Comparison of ENCODE assay signal across 18 cellular contexts in genomic region chr7:74672343-74672915, GRCh38. TPM values are rescaled to one million over a fixed set of nuclear protein-coding genes. Genes with fewer than 3 reads are reported as not detected.
A peak's percentile ranks its signal among the peaks of the same experiment; 100 is the strongest.
DNase-seq lines count a peak whose midpoint lies in the region; ATAC-seq and TF ChIP-seq lines count a peak whose summit lies in the region.
"Had no signal": no experiment of that assay in that cellular context is flagged by ENCODE, and none has a peak within 500 bp of the region (broad histone marks: within the 10 kb centered on the region; RNA-seq: fewer than 3 reads in every experiment).

No MANE protein-coding gene starts in this region.

- no peak for DNase-seq in natural killer cell
- no peak for DNase-seq in natural killer cell treated with Interleukin-12 subunit alpha and Interleukin-12 subunit beta and Interleukin-15 and Interleukin-18, amount 100 ng/mL, for 72 hours (ENCODE audit: low spot score)
- DNase-seq in endothelial cell (ENCODE audit: low spot score): no peak
- no peak for DNase-seq in naive thymus-derived CD8-positive, alpha-beta T cell
- no peak for DNase-seq in neuronal stem cell (ENCODE audit: low spot score)
- DNase-seq in T-helper 2 cell treated with Interferon-gamma antibody and Interleukin-4, amounts not matched to agents 5 μg/mL and 100 μg/mL, for 36 hours (ENCODE audit: low spot score): no peak
- no peak for DNase-seq in HFFc6
- DNase-seq in anterior cingulate cortex (lab: John Stamatoyannopoulos, UW): no peak
- DNase-seq: EL; hippocampal formation; KBM-7; mucosa of descending colon; NCI-H1417; NCI-H2171 treated with DMSO at 0.1 percent for 48 hours; NCI-H748 treated with DMSO at 0.1 percent for 48 hours; stimulated activated naive CD8-positive, alpha-beta T cell treated with anti-CD3 and anti-CD28 coated beads, Interleukin-15, Interleukin-2, amounts not matched to agents 100 U/mL and 50 U/mL, for 24 hours; SW 1271 had no signal

- no peak overlapping the region for H2BK12ac ChIP-seq in neuronal stem cell (ENCODE audit: low read length)

- H3K9me3 ChIP-seq in neuronal stem cell (replicated peaks in 1 of 2; ENCODE audit: control insufficient read depth in 2 of 2, insufficient read depth in 1 of 2, low read depth in 1 of 2, low read length in 2 of 2): no peaks in the 10 kb centered on the region
- H3K9me3 ChIP-seq: mucosa of descending colon had no signal

- H3K36me3 Mint-ChIP-seq in natural killer cell (no peaks in the 10 kb centered on the region), endothelial cell (ENCODE audit: low read depth, unreplicated experiment) (no peaks in the 10 kb centered on the region), HFFc6 (ENCODE audit: low read depth) (no peaks in the 10 kb centered on the region)
- H3K36me3 Mint-ChIP-seq in natural killer cell treated with Interleukin-12 subunit alpha and Interleukin-12 subunit beta and Interleukin-15 and Interleukin-18, amount 100 ng/mL, for 72 hours: no peaks in the 10 kb centered on the region
- H3K36me3 Mint-ChIP-seq in naive thymus-derived CD8-positive, alpha-beta T cell: peaks cover 0 to 49% (median 0%) of the 10 kb centered on the region in 3 donors
- peaks cover 14% of the 10 kb centered on the region for H3K36me3 Mint-ChIP-seq in T-helper 2 cell treated with Interferon-gamma antibody and Interleukin-4, amounts not matched to agents 5 μg/mL and 100 μg/mL, for 36 hours (ENCODE audit: low read depth)

- no peaks in the 10 kb centered on the region for H3K4me1 ChIP-seq in neuronal stem cell (ENCODE audit: control insufficient read depth in 2 of 2, insufficient read depth in 1 of 2, low read depth in 1 of 2, low read length in 2 of 2)

- H2AFZ ChIP-seq in neuronal stem cell (ENCODE audit: low read length): no peak overlapping the region
- H2AFZ ChIP-seq: PC-9 had no signal

- H3K4me3 ChIP-seq in neuronal stem cell (ENCODE audit: low read length in 2 of 2): no peak overlapping the region
- H3K4me3 ChIP-seq: mucosa of descending colon, PC-9 had no signal

- H4K91ac ChIP-seq in neuronal stem cell (ENCODE audit: low read depth, low read length, poor library complexity): no peak overlapping the region

- no peak overlapping the region for H2AK5ac ChIP-seq in neuronal stem cell (ENCODE audit: low read depth, low read length)

- H2BK5ac ChIP-seq in neuronal stem cell (ENCODE audit: low read length): no peak overlapping the region

- H2BK120ac ChIP-seq in neuronal stem cell (ENCODE audit: low read depth, low read length): no peak overlapping the region

- no peak overlapping the region for H3K18ac ChIP-seq in neuronal stem cell (ENCODE audit: low read length)

- no peak overlapping the region for H3K23ac ChIP-seq in neuronal stem cell (ENCODE audit: low read depth, low read length, poor library complexity)

- H3K4me1 Mint-ChIP-seq in natural killer cell (peaks cover 13 to 17% of the 10 kb centered on the region in 2 donors), endothelial cell (ENCODE audit: unreplicated experiment) (peaks cover 6% of the 10 kb centered on the region), HFFc6 (ENCODE audit: low read depth) (peaks cover 6% of the 10 kb centered on the region; the same call in 1 of the 2 replicates)
- H3K4me1 Mint-ChIP-seq in natural killer cell treated with Interleukin-12 subunit alpha and Interleukin-12 subunit beta and Interleukin-15 and Interleukin-18, amount 100 ng/mL, for 72 hours (ENCODE audit: low read depth in 2 of 2): peaks cover 0 to 13% of the 10 kb centered on the region in 2 donors
- H3K4me1 Mint-ChIP-seq in naive thymus-derived CD8-positive, alpha-beta T cell: peaks cover 7 to 73% (median 38%) of the 10 kb centered on the region in 4 donors
- H3K4me1 Mint-ChIP-seq in T-helper 2 cell treated with Interferon-gamma antibody and Interleukin-4, amounts not matched to agents 5 μg/mL and 100 μg/mL, for 36 hours (ENCODE audit: low read depth): peaks cover 12% of the 10 kb centered on the region

- no CpG with 5 or more reads among the region's 6 CpGs for WGBS in neuronal stem cell (ENCODE audit: extremely low coverage in 2 of 2, insufficient read length in 2 of 2, insufficient replicate concordance in 1 of 2), 2 donors

- ATAC-seq in natural killer cell: no peak
- ATAC-seq in natural killer cell treated with Interleukin-12 subunit alpha and Interleukin-12 subunit beta and Interleukin-15 and Interleukin-18, amount 100 ng/mL, for 72 hours: no peak
- no peak for ATAC-seq in naive thymus-derived CD8-positive, alpha-beta T cell
- ATAC-seq: mucosa of descending colon; stimulated activated naive CD8-positive, alpha-beta T cell treated with anti-CD3 and anti-CD28 coated beads, Interleukin-15, Interleukin-2, amounts not matched to agents 100 U/mL and 50 U/mL, for 24 hours had no signal

- H3K4me3 Mint-ChIP-seq in natural killer cell (no peak overlapping the region), endothelial cell (ENCODE audit: unreplicated experiment) (no peak overlapping the region), HFFc6 (no peak overlapping the region)
- no peak overlapping the region for H3K4me3 Mint-ChIP-seq in natural killer cell treated with Interleukin-12 subunit alpha and Interleukin-12 subunit beta and Interleukin-15 and Interleukin-18, amount 100 ng/mL, for 72 hours
- no peak overlapping the region for H3K4me3 Mint-ChIP-seq in naive thymus-derived CD8-positive, alpha-beta T cell
- H3K4me3 Mint-ChIP-seq in T-helper 2 cell treated with Interferon-gamma antibody and Interleukin-4, amounts not matched to agents 5 μg/mL and 100 μg/mL, for 36 hours: no peak overlapping the region

- intact Hi-C loops in natural killer cell (cut with micrococcal nuclease): no loop called here

- H2BK15ac ChIP-seq in neuronal stem cell (ENCODE audit: low read length): no peak overlapping the region

- TF ChIP-seq CTCF in natural killer cell (IDR thresholded peaks at IDR 0.05) (no peak), endothelial cell (IDR thresholded peaks at IDR 0.05; ENCODE audit: unreplicated experiment) (no peak), HFFc6 (IDR thresholded peaks at IDR 0.05) (no peak)

- POLR2A ChIA-PET in naive thymus-derived CD8-positive, alpha-beta T cell (lab: Charles Lee): interaction anchor here (0.6 kb wide), 1 partner anchor 1583 kb away, joined by 4 read pairs; no protein-coding TSS in a partner anchor

- no peak overlapping the region for H3K4ac ChIP-seq in neuronal stem cell (ENCODE audit: low read length)

- no peak overlapping the region for H3K4me2 ChIP-seq in neuronal stem cell (ENCODE audit: insufficient read depth, low read length, poor library complexity, severe bottlenecking)
- H3K4me2 ChIP-seq: PC-9 had no signal

- H3K27ac ChIP-seq in neuronal stem cell (replicated peaks; ENCODE audit: low read length): no peak overlapping the region
- H3K27ac ChIP-seq: PC-9 had no signal

- H3K27me3 Mint-ChIP-seq in natural killer cell (ENCODE audit: low read depth in 2 of 2) (no peaks in the 10 kb centered on the region), endothelial cell (ENCODE audit: unreplicated experiment) (peaks cover 3% of the 10 kb centered on the region), HFFc6 (ENCODE audit: insufficient read depth) (peaks cover 4% of the 10 kb centered on the region; the same call in 1 of the 2 replicates)
- no peaks in the 10 kb centered on the region for H3K27me3 Mint-ChIP-seq in natural killer cell treated with Interleukin-12 subunit alpha and Interleukin-12 subunit beta and Interleukin-15 and Interleukin-18, amount 100 ng/mL, for 72 hours
- no peaks in the 10 kb centered on the region for H3K27me3 Mint-ChIP-seq in naive thymus-derived CD8-positive, alpha-beta T cell
- H3K27me3 Mint-ChIP-seq in T-helper 2 cell treated with Interferon-gamma antibody and Interleukin-4, amounts not matched to agents 5 μg/mL and 100 μg/mL, for 36 hours (ENCODE audit: low read depth): no peaks in the 10 kb centered on the region

- H3K9me3 Mint-ChIP-seq in natural killer cell (no peaks in the 10 kb centered on the region), endothelial cell (ENCODE audit: unreplicated experiment) (no peaks in the 10 kb centered on the region), HFFc6 (no peaks in the 10 kb centered on the region)
- no peaks in the 10 kb centered on the region for H3K9me3 Mint-ChIP-seq in natural killer cell treated with Interleukin-12 subunit alpha and Interleukin-12 subunit beta and Interleukin-15 and Interleukin-18, amount 100 ng/mL, for 72 hours
- H3K9me3 Mint-ChIP-seq in naive thymus-derived CD8-positive, alpha-beta T cell: no peaks in the 10 kb centered on the region
- H3K9me3 Mint-ChIP-seq in T-helper 2 cell treated with Interferon-gamma antibody and Interleukin-4, amounts not matched to agents 5 μg/mL and 100 μg/mL, for 36 hours: no peaks in the 10 kb centered on the region

- peak overlapping the region; percentile 21 to 61 for H3K27ac Mint-ChIP-seq in natural killer cell
- peak overlapping the region in 1 of 2 donors; percentile 16 for H3K27ac Mint-ChIP-seq in natural killer cell treated with Interleukin-12 subunit alpha and Interleukin-12 subunit beta and Interleukin-15 and Interleukin-18, amount 100 ng/mL, for 72 hours
- H3K27ac Mint-ChIP-seq in endothelial cell (ENCODE audit: unreplicated experiment): peak overlapping the region; percentile 30
- H3K27ac Mint-ChIP-seq in naive thymus-derived CD8-positive, alpha-beta T cell: peak overlapping the region in 6 of 10 donors; percentile 39 to 72 (median 54)
- H3K27ac Mint-ChIP-seq in T-helper 2 cell treated with Interferon-gamma antibody and Interleukin-4, amounts not matched to agents 5 μg/mL and 100 μg/mL, for 36 hours: no peak overlapping the region
- H3K27ac Mint-ChIP-seq in HFFc6: no peak overlapping the region

- no peak overlapping the region for H3K14ac ChIP-seq in neuronal stem cell (ENCODE audit: low read length)

- peaks cover 7 to 78% of the 10 kb centered on the region in 2 donors for H3K36me3 ChIP-seq in neuronal stem cell (replicated peaks in 1 of 2; ENCODE audit: control insufficient read depth in 2 of 2, insufficient read depth in 2 of 2, low read length in 2 of 2)

- peaks cover 4% of the 10 kb centered on the region for H3K79me1 ChIP-seq in neuronal stem cell (ENCODE audit: low read depth, low read length)

- H3K9ac ChIP-seq in neuronal stem cell (ENCODE audit: low read depth, low read length, poor library complexity): no peak overlapping the region

- no peak overlapping the region for H4K8ac ChIP-seq in neuronal stem cell (ENCODE audit: low read depth, low read length)

- H3K27me3 ChIP-seq in neuronal stem cell (ENCODE audit: control insufficient read depth in 3 of 3, insufficient read depth in 3 of 3, low read depth in 1 of 3, low read length in 3 of 3): no peaks in the 10 kb centered on the region

RNA-seq across cellular contexts. Expression of gene GTF2I, which starts 14.9 kb away (rescaled TPM):
- total RNA-seq in natural killer cell: 100 to 1,000 TPM; 153 to 222 (median 188) TPM
- total RNA-seq in natural killer cell treated with Interleukin-12 subunit alpha and Interleukin-12 subunit beta and Interleukin-15 and Interleukin-18, amount 100 ng/mL, for 72 hours: 100 to 1,000 TPM; 103 to 219 TPM
- 312 TPM for total RNA-seq in endothelial cell (ENCODE audit: unreplicated experiment)
- total RNA-seq in naive thymus-derived CD8-positive, alpha-beta T cell: 100 to 1,000 TPM; 185 to 206 TPM
- polyA plus RNA-seq in naive thymus-derived CD8-positive, alpha-beta T cell: 10 to 100 TPM; 55.4 to 78.6 (median 68.1) TPM
- polyA plus RNA-seq in neuronal stem cell (2013, experiment 1 of 2): 277 TPM
- polyA plus RNA-seq in neuronal stem cell (2013, experiment 2 of 2): 283 TPM
- 100 to 1,000 TPM; 139 to 152 (median 151) TPM for total RNA-seq in HFFc6 (2021; fragmentation: NEBNext Ultra II Directional; extraction: Animal tissue kit (Norgen Biotek cat#: 25700))

Comparison
In these comparisons a context has a peak if more than half of its experiments do, and no peak if none do; other contexts are left out.
1. H3K27ac Mint-ChIP-seq: peak in natural killer cell (2 of 2), endothelial cell (single experiment) and naive thymus-derived CD8-positive, alpha-beta T cell (6 of 10); none in T-helper 2 cell treated with Interferon-gamma antibody and Interleukin-4, amounts not matched to agents 5 μg/mL and 100 μg/mL, for 36 hours (single experiment) and HFFc6 (single experiment).